In genomic region chr4:186651181-186651603, GRCh38 we compare ENCODE assay signal across 12 cellular contexts.
A peak's percentile ranks its signal among the peaks of the same experiment; 100 is the strongest.
DNase-seq lines count a peak whose midpoint lies in the region; ATAC-seq, FAIRE-seq and TF ChIP-seq lines count a peak whose summit lies in the region.
"Had no signal": no experiment of that assay in that cellular context is flagged by ENCODE, and none has a peak within 500 bp of the region (broad histone marks: within the 10 kb centered on the region; RNA-seq: fewer than 3 reads in every experiment).

No MANE protein-coding gene starts in this region.

- H3K4me3 ChIP-seq in HepG2 (replicated peaks in 1 of 3; ENCODE audit: insufficient read depth in 1 of 3, low read depth in 2 of 3, low read length in 3 of 3) (no peak overlapping the region), right lobe of liver (no peak overlapping the region), mucosa of stomach (ENCODE audit: low read length) (peak overlapping the region; percentile 26), urinary bladder (ENCODE audit: low read depth, low read length) (peak overlapping the region; percentile 18), left lung (no peak overlapping the region)

- TF ChIP-seq RAD21 in HepG2 (CRISPR knock-in tag; IDR thresholded peaks at IDR 0.05), result no peak

- H3K27me3 ChIP-seq in HepG2 (ENCODE audit: control insufficient read depth in 1 of 2, insufficient read depth in 2 of 2, low read length in 2 of 2) (no peaks in the 10 kb centered on the region), right lobe of liver (no peaks in the 10 kb centered on the region), mucosa of stomach (ENCODE audit: control insufficient read depth, insufficient read depth, low read length) (no peaks in the 10 kb centered on the region), left lung (no peaks in the 10 kb centered on the region)

- no peak for TF ChIP-seq EP300 in HepG2 (IDR thresholded peaks at IDR 0.05; ENCODE audit: low read depth in 2 of 2, low read length in 2 of 2)
- no peak for TF ChIP-seq EP300 in HepG2 (CRISPR knock-in tag; IDR thresholded peaks at IDR 0.05; ENCODE audit: borderline replicate concordance)

- POLR2A ChIA-PET in HepG2 (lab: Yijun Ruan, JAX), result no interaction called here

- peaks cover 51% of the 10 kb centered on the region for H3K79me2 ChIP-seq in HepG2 (ENCODE audit: insufficient read depth, low read length)

- TF ChIP-seq POLR2A in HepG2 (IDR thresholded peaks at IDR 0.05; ENCODE audit: insufficient read depth in 1 of 2, low read depth in 2 of 2, low read length in 2 of 2) (no peak), right lobe of liver (IDR thresholded peaks at IDR 0.05) (no peak)

- in situ Hi-C loops in HepG2 (cut with HindIII; ENCODE audit: extremely low pct_ligation_motif_present, low pct_unique_long_range_greater_than_20kb), result no loop called here

- H3K4me2 ChIP-seq in HepG2 (ENCODE audit: low read depth, low read length), result no peak overlapping the region

- DNase-seq in HepG2 (ENCODE audit: low spot score), result no peak
- no peak for DNase-seq in right lobe of liver
- DNase-seq in cerebellar cortex (ENCODE audit: low spot score), result peak; percentile 58
- DNase-seq in left lung, result no peak
- DNase-seq in NCI-H524 (lab: John Stamatoyannopoulos, UW), result no peak
- no peak for DNase-seq in DMS114 treated with DMSO at 0.1 percent for 48 hours (lab: John Stamatoyannopoulos, UW; ENCODE audit: unreplicated experiment)
- DNase-seq: activated CD4-positive, alpha-beta T cell treated with anti-CD3 and anti-CD28 coated beads, Interleukin-2, amount 10 ng/mL, durations not matched to agents 7 days and 5 days; activated naive CD4-positive, alpha-beta T cell treated with Interleukin-2 at 50 U/mL for 16 hours; naive B cell; stimulated activated naive B cell treated with anti-CD40 and anti-IgM and Interleukin-4, amounts not matched to agents 10 μg/mL and 1 μg/mL and 100 μg/mL, for 72 hours had no signal

- H3K9me3 ChIP-seq in HepG2 (ENCODE audit: low read length) (no peaks in the 10 kb centered on the region), right lobe of liver (no peaks in the 10 kb centered on the region), mucosa of stomach (ENCODE audit: control insufficient read depth, low read length) (no peaks in the 10 kb centered on the region), left lung (no peaks in the 10 kb centered on the region)

- CTCF ChIA-PET in HepG2 (lab: Yijun Ruan, JAX; ENCODE audit: low intra/inter-chr PET ratio, low total read pairs), result no interaction called here

- peak; percentile 54 for ATAC-seq in HepG2
- ATAC-seq in right lobe of liver, result no peak
- no peak for ATAC-seq in left lung
- ATAC-seq: stimulated activated naive B cell treated with anti-CD40 and anti-IgM and Interleukin-4, amounts not matched to agents 10 μg/mL and 1 μg/mL and 100 μg/mL, for 72 hours had no signal

- intact Hi-C loops in HepG2 (cut with micrococcal nuclease; ENCODE audit: unreplicated experiment) (no loop called here), right lobe of liver (cut with DNase I) (no loop called here), left lung (cut with DNase I) (no loop called here)

- WGBS in HepG2 (ENCODE audit: low lambda C conversion rate), result 98% methylated on average over 5 of the region's 5 CpGs
- 96% methylated on average over 4 of the region's 5 CpGs for WGBS in right lobe of liver (ENCODE audit: insufficient coverage, low coverage, low lambda C conversion rate, missing lambda C conversion rate)
- WGBS in urinary bladder, result 93% methylated on average over 5 of the region's 5 CpGs

- H3K4me1 ChIP-seq in HepG2 (ENCODE audit: insufficient read depth, low read length) (peaks cover 6% of the 10 kb centered on the region), right lobe of liver (no peaks in the 10 kb centered on the region), mucosa of stomach (ENCODE audit: control insufficient read depth, insufficient read depth, low read length) (peaks cover 18% of the 10 kb centered on the region), urinary bladder (ENCODE audit: insufficient read depth) (no peaks in the 10 kb centered on the region), left lung (no peaks in the 10 kb centered on the region)

- peaks cover 12% of the 10 kb centered on the region for H4K20me1 ChIP-seq in HepG2 (ENCODE audit: insufficient read depth, low read length)

- no peak overlapping the region for H2AFZ ChIP-seq in HepG2 (ENCODE audit: low read length)

- no peak overlapping the region for H3K9ac ChIP-seq in HepG2 (ENCODE audit: insufficient read depth, low read depth, low read length)
- H3K9ac ChIP-seq in mucosa of stomach (ENCODE audit: low read length), result no peak overlapping the region

- H3K36me3 ChIP-seq in HepG2 (replicated peaks in 1 of 2; ENCODE audit: control insufficient read depth in 1 of 2, insufficient read depth in 2 of 2, low read length in 2 of 2), result peaks cover 9 to 48% of the 10 kb centered on the region in 2 experiments
- H3K36me3 ChIP-seq in right lobe of liver, result no peaks in the 10 kb centered on the region
- no peaks in the 10 kb centered on the region for H3K36me3 ChIP-seq in mucosa of stomach (ENCODE audit: control insufficient read depth, insufficient read depth, low read length)
- no peaks in the 10 kb centered on the region for H3K36me3 ChIP-seq in urinary bladder (ENCODE audit: insufficient read depth)
- no peaks in the 10 kb centered on the region for H3K36me3 ChIP-seq in left lung

- BruUV-seq in HepG2 (replicated peaks; lab: Mats Ljungman, UMichigan), result no TSS peak

- TF ChIP-seq CTCF in HepG2 (CRISPR knock-in tag; IDR thresholded peaks at IDR 0.05) (no peak), right lobe of liver (IDR thresholded peaks at IDR 0.05) (no peak), left lung (IDR thresholded peaks at IDR 0.05) (no peak)

- FAIRE-seq in HepG2 (lab: Jason Lieb, UNC), result no peak

- H3K27ac ChIP-seq in HepG2 (ENCODE audit: extremely low read length, insufficient read depth, low read length) (no peak overlapping the region), right lobe of liver (peak overlapping the region in 1 of 3 donors; percentile 36), urinary bladder (ENCODE audit: low read depth) (no peak overlapping the region), left lung (no peak overlapping the region)

TF ChIP-seq in HepG2, 621 proteins besides CTCF, POLR2A, EP300 and RAD21:
- TF ChIP-seq ZNF607 (CRISPR knock-in tag; IDR thresholded peaks at IDR 0.05; ENCODE audit: borderline replicate concordance) (no peak), SATB2 (CRISPR knock-in tag; IDR thresholded peaks at IDR 0.05) (peak; percentile 61; the same call in 1 of the 2 replicates), SP140L (CRISPR knock-in tag; IDR thresholded peaks at IDR 0.05; ENCODE audit: borderline replicate concordance) (no peak), ZNF674 (CRISPR knock-in tag; IDR thresholded peaks at IDR 0.05; ENCODE audit: low read depth) (no peak), ZKSCAN5 (CRISPR knock-in tag; IDR thresholded peaks at IDR 0.05) (no peak), ZBTB33 (CRISPR knock-in tag; IDR thresholded peaks at IDR 0.05) (peak; percentile 63; the same call in 1 of the 2 replicates)
TF ChIP-seq in HepG2: peak in this region for 2.

Comparison
In these comparisons a context has a peak if more than half of its experiments do, and no peak if none do; other contexts are left out.
1. H3K4me3 ChIP-seq: peak in mucosa of stomach (single experiment) and urinary bladder (single experiment); none in HepG2 (0 of 3), right lobe of liver (0 of 3) and left lung (0 of 2).